ENCODE assay signal across 21 cellular contexts in genomic region chr3:13617097-13617738, GRCh38.
A peak's percentile ranks its signal among the peaks of the same experiment; 100 is the strongest.
DNase-seq lines count a peak whose midpoint lies in the region; ATAC-seq, FAIRE-seq and TF ChIP-seq lines count a peak whose summit lies in the region.
"Had no signal": no experiment of that assay in that cellular context is flagged by ENCODE, and none has a peak within 500 bp of the region (broad histone marks: within the 10 kb centered on the region; RNA-seq: fewer than 3 reads in every experiment).

No MANE protein-coding gene starts in this region.

- H3K4me3 Mint-ChIP-seq in CD14-positive monocyte (no peak overlapping the region), chondrocyte (ENCODE audit: unreplicated experiment) (no peak overlapping the region)
- H3K4me3 Mint-ChIP-seq: CD8-positive, alpha-beta T cell had no signal

- H3K27ac ChIP-seq in HEK293 (ENCODE audit: extremely low read depth, low read depth, low read length) = no peak overlapping the region
- H3K27ac ChIP-seq: A549; BLaER1 treated with 17β-estradiol and CSF1 and Interleukin-3, amounts not matched to agents 10 nM and 100 nM had no signal

- DNase-seq in CD14-positive monocyte (ENCODE audit: low spot score) (peak; percentile 10), chondrocyte (ENCODE audit: low spot score) (peak; percentile 4), urothelium cell line (ENCODE audit: low spot score) (no peak), NCI-H187 treated with DMSO at 0.1 percent for 48 hours (lab: John Stamatoyannopoulos, UW) (no peak)
- DNase-seq in stimulated activated naive CD8-positive, alpha-beta T cell treated with anti-CD3 and anti-CD28 coated beads, Interleukin-15, Interleukin-2, amounts not matched to agents 100 U/mL and 50 U/mL, for 24 hours = no peak
- DNase-seq: 8988T; ACHN; AML-193; BE2C; Caco-2; CD8-positive, alpha-beta T cell; DMS153; DND-41; GOT3; H7; HCEC 1CT had no signal

- intact Hi-C loops in CD14-positive monocyte (cut with micrococcal nuclease) = no loop called here

- H3K4me1 ChIP-seq in HEK293 (ENCODE audit: control insufficient read depth, insufficient read depth, low read length) = no peaks in the 10 kb centered on the region
- H3K4me1 ChIP-seq: A549, Caco-2 had no signal

- H3K4me3 ChIP-seq in HEK293 (ENCODE audit: low read depth, low read length) = no peak overlapping the region
- H3K4me3 ChIP-seq: A549; BLaER1 treated with 17β-estradiol and CSF1 and Interleukin-3, amounts not matched to agents 10 nM and 100 nM had no signal

- peak; percentile 55 for FAIRE-seq in urothelium cell line (lab: Jason Lieb, UNC)
- FAIRE-seq: A549, G401.6 had no signal

- POLR2A ChIA-PET in HEK293 (lab: Yijun Ruan, JAX) = interaction anchor here (1.3 kb wide), 1 partner anchor 121 kb away, joined by 3 read pairs; no protein-coding TSS in a partner anchor

- H3K4me1 Mint-ChIP-seq in CD14-positive monocyte (no peaks in the 10 kb centered on the region), chondrocyte (ENCODE audit: low read depth) (peaks cover 9% of the 10 kb centered on the region)

- no peaks in the 10 kb centered on the region for H3K9me3 ChIP-seq in HEK293 (ENCODE audit: control insufficient read depth, insufficient read depth, low read depth, low read length)
- H3K9me3 ChIP-seq: A549, BE2C, Caco-2 had no signal

- TF ChIP-seq CTCF in CD14-positive monocyte (IDR thresholded peaks at IDR 0.05) = no peak
- no peak for TF ChIP-seq CTCF in HEK293 (tag by site-specific recombination; IDR thresholded peaks at IDR 0.05)
- TF ChIP-seq CTCF in chondrocyte (IDR thresholded peaks at IDR 0.05) = no peak

- H3K27me3 Mint-ChIP-seq in CD14-positive monocyte (ENCODE audit: low read depth in 3 of 3) = peaks cover 0 to 5% (median 2%) of the 10 kb centered on the region in 3 donors
- H3K27me3 Mint-ChIP-seq in chondrocyte (ENCODE audit: low read depth) = no peaks in the 10 kb centered on the region

- no peaks in the 10 kb centered on the region for H3K36me3 Mint-ChIP-seq in CD14-positive monocyte
- H3K36me3 Mint-ChIP-seq in chondrocyte (ENCODE audit: low read depth) = peaks cover 46% of the 10 kb centered on the region

- H3K9me3 Mint-ChIP-seq in CD14-positive monocyte (peaks cover 0 to 4% (median 2%) of the 10 kb centered on the region in 7 donors), chondrocyte (ENCODE audit: low read depth) (peaks cover 4% of the 10 kb centered on the region)
- H3K9me3 Mint-ChIP-seq: CD8-positive, alpha-beta T cell had no signal

- H3K36me3 ChIP-seq in HEK293 (ENCODE audit: control insufficient read depth in 2 of 2, insufficient read depth in 1 of 2, low read length in 2 of 2) = no peaks in the 10 kb centered on the region
- H3K36me3 ChIP-seq: BE2C; BLaER1 treated with 17β-estradiol and CSF1 and Interleukin-3, amounts not matched to agents 10 nM and 100 nM had no signal

- no peak overlapping the region for H3K27ac Mint-ChIP-seq in CD14-positive monocyte
- no peak overlapping the region for H3K27ac Mint-ChIP-seq in chondrocyte (ENCODE audit: unreplicated experiment)
- H3K27ac Mint-ChIP-seq: CD8-positive, alpha-beta T cell had no signal

- CTCF ChIA-PET in HEK293 (lab: Yijun Ruan, JAX) = interaction anchor here (0.7 kb wide), 1 partner anchor 37 kb away, joined by 3 read pairs; no protein-coding TSS in a partner anchor

- no peak for ATAC-seq in stimulated activated naive CD8-positive, alpha-beta T cell treated with anti-CD3 and anti-CD28 coated beads, Interleukin-15, Interleukin-2, amounts not matched to agents 100 U/mL and 50 U/mL, for 24 hours
- ATAC-seq in GM18870 (IDR thresholded peaks at IDR 0.05; ENCODE audit: unreplicated experiment) = no peak
- ATAC-seq: CD8-positive, alpha-beta T cell had no signal

TF ChIP-seq in HEK293, 187 proteins besides CTCF, POLR2A, EP300 and RAD21:
- TF ChIP-seq ZBTB7A (tag by site-specific recombination; IDR thresholded peaks at IDR 0.05; ENCODE audit: low read depth) (0 out of 2 replicates have a peak, but pooled peaks have one; percentile 53), TCF7L2 (IDR thresholded peaks at IDR 0.05; ENCODE audit: borderline replicate concordance, low read depth, low read length) (no peak), ZNF311 (tag by site-specific recombination; IDR thresholded peaks at IDR 0.05; ENCODE audit: borderline replicate concordance) (peak; percentile 79; the same call in 1 of the 2 replicates), ZNF473 (tag by site-specific recombination; IDR thresholded peaks at IDR 0.05) (peak; percentile 23; the same call in 1 of the 2 replicates), ZNF785 (tag by site-specific recombination; IDR thresholded peaks at IDR 0.05) (0 out of 2 replicates have a peak, but pooled peaks have one; percentile 19), ZFHX2 (tag by site-specific recombination; conservative IDR thresholded peaks at IDR 0.05) (peak; percentile 42), ZBTB20 (tag by site-specific recombination; IDR thresholded peaks at IDR 0.05) (0 out of 2 replicates have a peak, but pooled peaks have one; percentile 15), ZNF707 (tag by site-specific recombination; IDR thresholded peaks at IDR 0.05) (no peak), ZBTB17 (tag by site-specific recombination; IDR thresholded peaks at IDR 0.05) (peak; percentile 91), ZNF202 (tag by site-specific recombination; IDR thresholded peaks at IDR 0.05; ENCODE audit: borderline replicate concordance) (0 out of 2 replicates have a peak, but pooled peaks have one; percentile 10), PRDM1 (tag by site-specific recombination; IDR thresholded peaks at IDR 0.05) (no peak), EGR2 (tag by site-specific recombination; IDR thresholded peaks at IDR 0.05; ENCODE audit: low read depth) (peak; percentile 65; the same call in 1 of the 2 replicates), ZNF571 (tag by site-specific recombination; IDR thresholded peaks at IDR 0.05) (peak; percentile 24; the same call in 1 of the 2 replicates), ZNF366 (tag by site-specific recombination; conservative IDR thresholded peaks at IDR 0.05) (peak; percentile 99)

Comparison
In these comparisons a context has a peak if more than half of its experiments do, and no peak if none do; other contexts are left out.
1. DNase-seq: peak in CD14-positive monocyte (single experiment) and chondrocyte (single experiment); none in urothelium cell line (single experiment), stimulated activated naive CD8-positive, alpha-beta T cell treated with anti-CD3 and anti-CD28 coated beads, Interleukin-15, Interleukin-2, amounts not matched to agents 100 U/mL and 50 U/mL, for 24 hours (single experiment) and NCI-H187 treated with DMSO at 0.1 percent for 48 hours (single experiment).